ENCODE assay signal across 7 cellular contexts in genomic region chr17:50087246-50087911, GRCh38. TPM values are rescaled to one million over a fixed set of nuclear protein-coding genes. Genes with fewer than 3 reads are reported as not detected.
DNase-seq lines count a peak whose midpoint lies in the region; ATAC-seq, FAIRE-seq and TF ChIP-seq lines count a peak whose summit lies in the region.

No MANE protein-coding gene starts in this region.

- H2AFZ ChIP-seq in parathyroid adenoma, result no peak overlapping the region

- peak; percentile 98 for FAIRE-seq in GM12891 (lab: Jason Lieb, UNC)

- TF ChIP-seq RAD21 in Ishikawa (IDR thresholded peaks at IDR 0.05; ENCODE audit: low read depth), result peak; percentile 96

- TF ChIP-seq CTCF in fibroblast of the aortic adventitia (IDR thresholded peaks at IDR 0.05; ENCODE audit: insufficient read depth, low read length) (peak; percentile 95), parathyroid adenoma (IDR thresholded peaks at IDR 0.05) (peak; percentile 93), upper lobe of left lung (IDR thresholded peaks at IDR 0.05) (peak; percentile 93 to 98 (median 95))

- TF ChIP-seq EP300 in Ishikawa (IDR thresholded peaks at IDR 0.05; ENCODE audit: borderline replicate concordance) (no peak), upper lobe of left lung (IDR thresholded peaks at IDR 0.05) (no peak)

- no peak overlapping the region for H3K9ac ChIP-seq in parathyroid adenoma

- no peak overlapping the region for H3K4me3 ChIP-seq in fibroblast of the aortic adventitia (ENCODE audit: low read depth, low read length)
- no peak overlapping the region for H3K4me3 ChIP-seq in parathyroid adenoma (ENCODE audit: low read depth, low read length)
- H3K4me3 ChIP-seq in upper lobe of left lung, result no peak overlapping the region

- peak; percentile 90 for DNase-seq in GM12891 (ENCODE audit: insufficient read length, low spot score)
- DNase-seq in RPMI8226, result peak; percentile 72
- peak; percentile 59 for DNase-seq in activated T-helper 1 cell treated with Interleukin-2 at 50 U/mL for 16 hours (ENCODE audit: low read depth)
- DNase-seq in fibroblast of the aortic adventitia (ENCODE audit: low read depth), result peak; percentile 73
- DNase-seq in upper lobe of left lung, result peak; percentile 58 to 77

- H3K9me3 ChIP-seq in parathyroid adenoma (ENCODE audit: control insufficient read depth, low read length), result no peaks in the 10 kb centered on the region
- H3K9me3 ChIP-seq in upper lobe of left lung, result no peaks in the 10 kb centered on the region

- TF ChIP-seq POLR2A in GM12891 (IDR thresholded peaks at IDR 0.05; ENCODE audit: low read depth, low read length) (no peak), upper lobe of left lung (IDR thresholded peaks at IDR 0.05) (no peak)

- H3K36me3 ChIP-seq in parathyroid adenoma (ENCODE audit: control insufficient read depth, insufficient read depth, low read length) (no peaks in the 10 kb centered on the region), upper lobe of left lung (peaks cover 8 to 72% (median 48%) of the 10 kb centered on the region in 4 donors)

- H3K79me2 ChIP-seq in parathyroid adenoma, result no peaks in the 10 kb centered on the region

- ATAC-seq in upper lobe of left lung (ENCODE audit: low FRiP score in 2 of 2), result peak; percentile 90 to 91

- no peak overlapping the region for H3K27ac ChIP-seq in parathyroid adenoma
- H3K27ac ChIP-seq in upper lobe of left lung, result peak overlapping the region in 3 of 4 donors; percentile 21 to 53 (median 35)

- H3K27me3 ChIP-seq in parathyroid adenoma (ENCODE audit: control insufficient read depth, insufficient read depth, low read length), result no peaks in the 10 kb centered on the region
- H3K27me3 ChIP-seq in upper lobe of left lung, result no peaks in the 10 kb centered on the region

- WGBS in upper lobe of left lung, 2 donors, result 55 to 78% methylated on average over 4 to 6 of the region's 10 CpGs

- H3K4me1 ChIP-seq in parathyroid adenoma, result no peaks in the 10 kb centered on the region
- no peaks in the 10 kb centered on the region for H3K4me1 ChIP-seq in upper lobe of left lung

- no peak overlapping the region for H3K4me2 ChIP-seq in parathyroid adenoma (ENCODE audit: low read length)

TF ChIP-seq in GM12891, 5 proteins besides CTCF, POLR2A, EP300 and RAD21:
- no peak for TF ChIP-seq POLR2AphosphoS5 (IDR thresholded peaks at IDR 0.05; ENCODE audit: low read depth, low read length)
- TF ChIP-seq PAX5 (IDR thresholded peaks at IDR 0.05; ENCODE audit: insufficient read depth, low read length, severe bottlenecking), result no peak
- no peak for TF ChIP-seq POU2F2 (IDR thresholded peaks at IDR 0.05; ENCODE audit: low read depth, low read length)
- TF ChIP-seq TAF1 (IDR thresholded peaks at IDR 0.05; ENCODE audit: low read depth, low read length), result no peak

TF ChIP-seq in Ishikawa, 13 proteins besides CTCF, POLR2A, EP300 and RAD21:
- TF ChIP-seq REST (IDR thresholded peaks at IDR 0.05; ENCODE audit: low read depth) (no peak), ZBTB7A (IDR thresholded peaks at IDR 0.05; ENCODE audit: low read depth) (no peak), YY1 (IDR thresholded peaks at IDR 0.05; ENCODE audit: low read depth) (no peak), USF1 (IDR thresholded peaks at IDR 0.05) (no peak), TAF1 (IDR thresholded peaks at IDR 0.05; ENCODE audit: low read depth) (no peak), TEAD4 (IDR thresholded peaks at IDR 0.05) (no peak), FOXM1 (IDR thresholded peaks at IDR 0.05; ENCODE audit: borderline replicate concordance, low read depth) (no peak), MAX (IDR thresholded peaks at IDR 0.05) (no peak), CEBPB (IDR thresholded peaks at IDR 0.05) (no peak), NFIC (IDR thresholded peaks at IDR 0.05) (no peak), EGR1 (IDR thresholded peaks at IDR 0.05) (no peak), CREB1 (IDR thresholded peaks at IDR 0.05; ENCODE audit: low read depth) (no peak), TCF12 (IDR thresholded peaks at IDR 0.05; ENCODE audit: low read depth) (no peak)

RNA-seq across cellular contexts. Expression of gene PDK2, which starts 7.8 kb away (rescaled TPM):
- polyA plus RNA-seq in GM12891 (2012; ENCODE audit: low read depth, missing spikeins), result 8.8 TPM
- total RNA-seq in fibroblast of the aortic adventitia (ENCODE audit: low replicate concordance) (13.2 and 37.8 TPM in 2 replicates), upper lobe of left lung (10 to 100 TPM; 15.7 to 80.7 (median 34.9) TPM)

RNA-seq across cellular contexts. Expression of gene ITGA3, which starts 31.5 kb away (rescaled TPM):
- polyA plus RNA-seq in GM12891 (2012; ENCODE audit: low read depth, missing spikeins), result 1.1 TPM
- 16.1 and 35.1 TPM in 2 replicates for total RNA-seq in fibroblast of the aortic adventitia (ENCODE audit: low replicate concordance)
- total RNA-seq in upper lobe of left lung, result 100 to 1,000 TPM; 193 to 469 (median 350) TPM

RNA-seq across cellular contexts. Expression of gene SAMD14, which starts 42.6 kb away (rescaled TPM):
- polyA plus RNA-seq in GM12891 (2012; ENCODE audit: low read depth, missing spikeins), result 0.72 TPM
- total RNA-seq in fibroblast of the aortic adventitia (ENCODE audit: low replicate concordance), result 1.6 and 5.1 TPM in 2 replicates
- total RNA-seq in upper lobe of left lung, result 10 to 100 TPM in 2 of 6 donors, 1 to 10 TPM in 3, under 1 TPM in 1; 0.49 to 16.8 (median 5.6) TPM
